ENCODE assay signal across 8 cellular contexts in the genomic region with DNA sequence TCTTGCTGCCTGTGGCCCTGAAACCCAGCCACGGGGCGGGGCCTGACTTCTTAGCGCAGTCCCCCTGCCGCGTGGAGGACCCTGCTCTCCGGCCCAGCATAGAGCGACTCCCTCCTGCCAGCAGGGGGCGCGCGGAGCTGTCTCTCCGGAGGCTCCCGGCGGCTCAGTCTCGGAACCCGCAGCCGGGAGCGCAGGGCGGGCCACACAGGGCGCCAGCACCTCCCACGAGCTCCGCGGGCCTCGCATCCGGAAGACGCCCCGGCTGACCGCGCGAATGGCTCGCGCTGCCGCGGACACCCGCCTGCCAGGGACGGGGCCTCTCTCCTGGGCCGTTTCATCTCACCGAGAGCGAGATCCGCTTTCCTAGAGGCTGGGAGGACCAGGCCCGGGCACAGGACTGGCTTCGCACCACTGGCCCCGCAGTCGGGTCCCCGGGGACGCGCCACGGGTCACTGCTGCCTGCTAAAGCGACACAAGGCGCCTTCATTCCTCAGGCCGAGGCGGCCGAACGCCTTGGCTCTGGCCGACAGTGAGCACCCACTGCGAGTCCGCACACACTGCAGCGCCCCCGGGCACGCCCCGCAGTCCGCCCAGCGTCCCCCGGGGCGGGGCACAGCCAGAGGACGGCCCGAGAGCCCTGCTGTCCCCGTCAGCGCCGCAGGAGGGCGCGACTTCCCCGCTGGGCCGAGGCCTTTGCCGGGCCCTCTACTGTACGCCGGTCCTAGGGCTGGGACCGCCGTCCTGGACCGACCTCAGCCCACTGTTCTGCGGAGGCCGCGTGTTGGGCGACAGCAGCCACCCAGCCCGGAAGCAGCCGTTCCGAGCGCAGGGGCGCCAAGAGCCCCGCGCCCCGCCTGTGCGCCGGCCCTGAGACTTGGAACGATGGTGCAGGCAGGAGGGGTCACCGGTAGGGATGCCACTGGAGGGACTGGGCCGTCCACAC. TPM values are rescaled to one million over a fixed set of nuclear protein-coding genes. Genes with fewer than 3 reads are reported as not detected.
DNase-seq lines count a peak whose midpoint lies in the region; ATAC-seq lines count a peak whose summit lies in the region.

No MANE protein-coding gene starts in this region.

- peak overlapping the region; percentile 51 to 92 (median 71) for H3K4me3 Mint-ChIP-seq in CD8-positive, alpha-beta memory T cell
- H3K4me3 Mint-ChIP-seq in effector memory CD8-positive, alpha-beta T cell = peak overlapping the region; percentile 66 to 67

- ATAC-seq in GM19372 (IDR thresholded peaks at IDR 0.05; ENCODE audit: low read depth, unreplicated experiment) (peak; percentile 90), HG03520 (IDR thresholded peaks at IDR 0.05; ENCODE audit: unreplicated experiment) (peak; percentile 86)
- peak; percentile 87 for ATAC-seq in effector memory CD8-positive, alpha-beta T cell (replicated peaks)

- H3K27ac ChIP-seq in CD8-positive, alpha-beta memory T cell (ENCODE audit: low read depth, low read length) = peak overlapping the region; percentile 84

- H3K9me3 Mint-ChIP-seq in CD8-positive, alpha-beta memory T cell = no peaks in the 10 kb centered on the region
- H3K9me3 Mint-ChIP-seq in effector memory CD8-positive, alpha-beta T cell = no peaks in the 10 kb centered on the region

- no peaks in the 10 kb centered on the region for H3K36me3 ChIP-seq in CD8-positive, alpha-beta memory T cell (ENCODE audit: insufficient read depth, low read length)

- POLR2A ChIA-PET in CD8-positive, alpha-beta memory T cell (lab: Charles Lee) = interaction anchor here (0.9 to 1.3 kb wide), 4 partner anchors 27 to 455 kb away, joined by 3 to 10 read pairs (median 8); a partner anchor contains a TSS

- H3K27me3 ChIP-seq in CD8-positive, alpha-beta memory T cell (ENCODE audit: insufficient read depth, low read length, poor library complexity, severe bottlenecking) = no peaks in the 10 kb centered on the region

- peaks cover 4% of the 10 kb centered on the region for H3K4me1 ChIP-seq in CD8-positive, alpha-beta memory T cell (ENCODE audit: insufficient read depth, low read length)

- H3K27ac Mint-ChIP-seq in CD8-positive, alpha-beta memory T cell = peak overlapping the region in 7 of 8 donors; percentile 29 to 78 (median 58)
- peak overlapping the region; percentile 41 to 51 for H3K27ac Mint-ChIP-seq in effector memory CD8-positive, alpha-beta T cell

- no peaks in the 10 kb centered on the region for H3K9me3 ChIP-seq in CD8-positive, alpha-beta memory T cell (ENCODE audit: low read length)

- DNase-seq in CD8-positive, alpha-beta memory T cell = peak; percentile 85 to 92 (median 86)
- DNase-seq in NCI-H82 (lab: John Stamatoyannopoulos, UW) = peak; percentile 95
- DNase-seq in activated CD8-positive, alpha-beta memory T cell treated with anti-CD3 and anti-CD28 coated beads for 1 hour (ENCODE audit: extremely low read depth in 1 of 2, low read depth in 1 of 2) = peak; percentile 72 to 93
- DNase-seq in effector memory CD8-positive, alpha-beta T cell = peak; percentile 86 to 89 (median 87)
- DNase-seq in mesenteric fat pad (ENCODE audit: low spot score) = peak; percentile 97
- peak; percentile 86 for DNase-seq in stimulated activated CD8-positive, alpha-beta memory T cell treated with anti-CD3 and anti-CD28 coated beads, Interleukin-12 subunit alpha, Interleukin-12 subunit beta, amount 100 ng/mL, for 4 hours (ENCODE audit: low read depth)

- no peaks in the 10 kb centered on the region for H3K36me3 Mint-ChIP-seq in CD8-positive, alpha-beta memory T cell
- H3K36me3 Mint-ChIP-seq in effector memory CD8-positive, alpha-beta T cell (ENCODE audit: insufficient read depth) = no peaks in the 10 kb centered on the region

- peak overlapping the region; percentile 92 for H3K4me3 ChIP-seq in CD8-positive, alpha-beta memory T cell (ENCODE audit: low read length)

- peaks cover 4 to 8% (median 6%) of the 10 kb centered on the region in 3 donors for H3K4me1 Mint-ChIP-seq in CD8-positive, alpha-beta memory T cell
- peaks cover 3 to 5% of the 10 kb centered on the region in 2 donors for H3K4me1 Mint-ChIP-seq in effector memory CD8-positive, alpha-beta T cell (ENCODE audit: low read depth in 2 of 2)

- H3K27me3 Mint-ChIP-seq in CD8-positive, alpha-beta memory T cell = peaks cover 5% of the 10 kb centered on the region in 2 donors
- H3K27me3 Mint-ChIP-seq in effector memory CD8-positive, alpha-beta T cell = no peaks in the 10 kb centered on the region

- CTCF ChIA-PET in CD8-positive, alpha-beta memory T cell (lab: Charles Lee) = interaction anchor here (0.7 to 9.2 kb wide), 44 partner anchors 8 to 921 kb away, joined by 3 to 195 read pairs (median 4); a partner anchor contains a TSS

RNA-seq across cellular contexts. Expression of a gene that starts 39.0 kb away (rescaled TPM):
- 1 to 10 TPM in 1 of 2 experiments, under 1 TPM in 1; 0.51 to 1.2 TPM for total RNA-seq in CD8-positive, alpha-beta memory T cell
- 5.3 TPM for polyA plus RNA-seq in CD8-positive, alpha-beta memory T cell
- total RNA-seq in mesenteric fat pad = 9.4 TPM

RNA-seq across cellular contexts. Expression of a gene that starts 42.4 kb away (rescaled TPM):
- total RNA-seq in CD8-positive, alpha-beta memory T cell = not detected
- polyA plus RNA-seq in CD8-positive, alpha-beta memory T cell = not detected
- not detected for total RNA-seq in mesenteric fat pad

Comparison
In these comparisons a context has a peak if more than half of its experiments do, and no peak if none do; other contexts are left out.
1. Peak in every context shown above with its lines: DNase-seq, ATAC-seq, H3K4me3 ChIP-seq and H3K27ac ChIP-seq.